ENCODE assay signal across 8 cellular contexts in genomic region chr17:51860934-51861561, GRCh38.
DNase-seq lines count a peak whose midpoint lies in the region; ATAC-seq and TF ChIP-seq lines count a peak whose summit lies in the region.

No MANE protein-coding gene starts in this region.

- no peaks in the 10 kb centered on the region for H3K27me3 Mint-ChIP-seq in activated naive CD4-positive, alpha-beta T cell treated with anti-CD3 and anti-CD28 coated beads, Interleukin-2, amount 10 ng/mL, durations not matched to agents 7 days and 5 days

- TF ChIP-seq CTCF in SU-DHL-6 (IDR thresholded peaks at IDR 0.05; ENCODE audit: insufficient read depth, low read length, poor library complexity, severe bottlenecking) (peak; percentile 41), tibial nerve (IDR thresholded peaks at IDR 0.05) (peak in 1 of 5 experiments; percentile 23), ascending aorta (IDR thresholded peaks at IDR 0.05) (peak in 1 of 3 experiments; percentile 19)

- intact Hi-C loops in ascending aorta (cut with DNase I), result no loop called here

- H3K4me2 ChIP-seq in SU-DHL-6 (ENCODE audit: low read depth, low read length, poor library complexity, severe bottlenecking), result no peak overlapping the region

- H3K27ac ChIP-seq in SU-DHL-6 (ENCODE audit: low read depth, low read length), result no peak overlapping the region
- H3K27ac ChIP-seq in tibial nerve, result no peak overlapping the region
- H3K27ac ChIP-seq in ascending aorta, result no peak overlapping the region

- CTCF ChIA-PET in activated naive CD4-positive, alpha-beta T cell treated with anti-CD3 and anti-CD28 coated beads, Interleukin-2, amount 10 ng/mL, durations not matched to agents 7 days and 5 days (lab: Charles Lee), result interaction anchor here (1.0 to 1.6 kb wide), 3 partner anchors 19 to 246 kb away, joined by 3 to 4 read pairs (median 4); no protein-coding TSS in a partner anchor

- H3K4me3 ChIP-seq in SU-DHL-6 (ENCODE audit: insufficient read depth, low read length, poor library complexity, severe bottlenecking) (no peak overlapping the region), tibial nerve (no peak overlapping the region), ascending aorta (no peak overlapping the region)

- H3K36me3 Mint-ChIP-seq in activated naive CD4-positive, alpha-beta T cell treated with anti-CD3 and anti-CD28 coated beads, Interleukin-2, amount 10 ng/mL, durations not matched to agents 7 days and 5 days, result no peaks in the 10 kb centered on the region

- H3K9me3 ChIP-seq in SU-DHL-6 (ENCODE audit: insufficient read depth, low read length), result no peaks in the 10 kb centered on the region
- no peaks in the 10 kb centered on the region for H3K9me3 ChIP-seq in tibial nerve
- H3K9me3 ChIP-seq in ascending aorta, result no peaks in the 10 kb centered on the region

- no peak overlapping the region for H3K4me3 Mint-ChIP-seq in activated naive CD4-positive, alpha-beta T cell treated with anti-CD3 and anti-CD28 coated beads, Interleukin-2, amount 10 ng/mL, durations not matched to agents 7 days and 5 days

- no peak for TF ChIP-seq POLR2A in tibial nerve (IDR thresholded peaks at IDR 0.05)

- peaks cover 1% of the 10 kb centered on the region for H3K9me3 Mint-ChIP-seq in activated naive CD4-positive, alpha-beta T cell treated with anti-CD3 and anti-CD28 coated beads, Interleukin-2, amount 10 ng/mL, durations not matched to agents 7 days and 5 days

- H3K79me2 ChIP-seq in SU-DHL-6 (ENCODE audit: insufficient read depth, low read length), result no peaks in the 10 kb centered on the region

- H3K36me3 ChIP-seq in SU-DHL-6 (ENCODE audit: low read length), result no peaks in the 10 kb centered on the region
- H3K36me3 ChIP-seq in tibial nerve, result no peaks in the 10 kb centered on the region
- H3K36me3 ChIP-seq in ascending aorta, result no peaks in the 10 kb centered on the region

- no peak overlapping the region for H2AFZ ChIP-seq in SU-DHL-6 (ENCODE audit: low read depth, low read length, severe bottlenecking)

- 19% methylated on average over 6 of the region's 6 CpGs for WGBS in tibial nerve, 2 donors

- peak; percentile 36 for DNase-seq in activated naive CD4-positive, alpha-beta T cell treated with anti-CD3 and anti-CD28 coated beads, Interleukin-2, amount 10 ng/mL, durations not matched to agents 7 days and 5 days
- DNase-seq in activated naive CD4-positive, alpha-beta T cell (lab: John Stamatoyannopoulos, UW), result no peak
- peak; percentile 70 for DNase-seq in inferior parietal cortex (ENCODE audit: extremely low spot score)
- no peak for DNase-seq in tibial nerve (ENCODE audit: low spot score in 2 of 2)
- DNase-seq in ascending aorta (ENCODE audit: low spot score in 2 of 2), result no peak

- H3K9me2 ChIP-seq in SU-DHL-6 (replicated peaks; ENCODE audit: insufficient read depth, low read length), result no peaks in the 10 kb centered on the region

- H3K4me1 Mint-ChIP-seq in activated naive CD4-positive, alpha-beta T cell treated with anti-CD3 and anti-CD28 coated beads, Interleukin-2, amount 10 ng/mL, durations not matched to agents 7 days and 5 days, result no peaks in the 10 kb centered on the region

- no peaks in the 10 kb centered on the region for H4K20me1 ChIP-seq in SU-DHL-6 (ENCODE audit: low read depth, low read length)

- no peak overlapping the region for H3K9ac ChIP-seq in SU-DHL-6 (ENCODE audit: low read length)

- H3K27me3 ChIP-seq in SU-DHL-6 (ENCODE audit: low read length), result no peaks in the 10 kb centered on the region
- no peaks in the 10 kb centered on the region for H3K27me3 ChIP-seq in tibial nerve
- H3K27me3 ChIP-seq in ascending aorta, result no peaks in the 10 kb centered on the region

- H3K4me1 ChIP-seq in tibial nerve (no peaks in the 10 kb centered on the region), ascending aorta (no peaks in the 10 kb centered on the region)

- H3F3A ChIP-seq in SU-DHL-6 (ENCODE audit: insufficient read depth), result no peaks in the 10 kb centered on the region

- TF ChIP-seq RAD21 in Ishikawa (IDR thresholded peaks at IDR 0.05; ENCODE audit: low read depth), result peak; percentile 45; the same call in 1 of the 2 replicates

- TF ChIP-seq EP300 in Ishikawa (IDR thresholded peaks at IDR 0.05; ENCODE audit: borderline replicate concordance) (no peak), tibial nerve (IDR thresholded peaks at IDR 0.05) (no peak)

- no peak for ATAC-seq in GM18861 (IDR thresholded peaks at IDR 0.05; ENCODE audit: unreplicated experiment)

- H3K27ac Mint-ChIP-seq in activated naive CD4-positive, alpha-beta T cell treated with anti-CD3 and anti-CD28 coated beads, Interleukin-2, amount 10 ng/mL, durations not matched to agents 7 days and 5 days, result no peak overlapping the region

TF ChIP-seq in Ishikawa, 13 proteins besides CTCF, POLR2A, EP300 and RAD21:
- TF ChIP-seq CEBPB (IDR thresholded peaks at IDR 0.05) (no peak), TEAD4 (IDR thresholded peaks at IDR 0.05) (no peak), YY1 (IDR thresholded peaks at IDR 0.05; ENCODE audit: low read depth) (no peak), USF1 (IDR thresholded peaks at IDR 0.05) (no peak), TCF12 (IDR thresholded peaks at IDR 0.05; ENCODE audit: low read depth) (no peak), FOXM1 (IDR thresholded peaks at IDR 0.05; ENCODE audit: borderline replicate concordance, low read depth) (no peak), MAX (IDR thresholded peaks at IDR 0.05) (no peak), ZBTB7A (IDR thresholded peaks at IDR 0.05; ENCODE audit: low read depth) (no peak), CREB1 (IDR thresholded peaks at IDR 0.05; ENCODE audit: low read depth) (no peak), EGR1 (IDR thresholded peaks at IDR 0.05) (no peak), TAF1 (IDR thresholded peaks at IDR 0.05; ENCODE audit: low read depth) (no peak), REST (IDR thresholded peaks at IDR 0.05; ENCODE audit: low read depth) (no peak), NFIC (IDR thresholded peaks at IDR 0.05) (no peak)

Comparison
In these comparisons a context has a peak if more than half of its experiments do, and no peak if none do; other contexts are left out.
1. DNase-seq: peak in activated naive CD4-positive, alpha-beta T cell treated with anti-CD3 and anti-CD28 coated beads, Interleukin-2, amount 10 ng/mL, durations not matched to agents 7 days and 5 days (single experiment) and inferior parietal cortex (single experiment); none in activated naive CD4-positive, alpha-beta T cell (0 of 4), tibial nerve (0 of 2) and ascending aorta (0 of 2).